Comparison of ENCODE assay signal across 8 cellular contexts in genomic region chr5:132411382-132411925, GRCh38. TPM values are rescaled to one million over a fixed set of nuclear protein-coding genes. Genes with fewer than 3 reads are reported as not detected.
A peak's percentile ranks its signal among the peaks of the same experiment; 100 is the strongest.
DNase-seq lines count a peak whose midpoint lies in the region; ATAC-seq and TF ChIP-seq lines count a peak whose summit lies in the region.

No MANE protein-coding gene starts in this region.

- in situ Hi-C loops in astrocyte of the cerebellum (cut with HindIII; ENCODE audit: low sequenced_read_pairs) = no loop called here

- no peak for TF ChIP-seq CTCF in astrocyte of the cerebellum (IDR thresholded peaks at IDR 0.05; ENCODE audit: low read depth, low read length, missing control alignments)

- H3K27ac Mint-ChIP-seq in stimulated activated naive CD8-positive, alpha-beta T cell treated with anti-CD3 and anti-CD28 coated beads, Interleukin-15, amount 100 ng/mL, for 72 hours = peak overlapping the region; percentile 93 to 99

- DNase-seq in NCI-H510A treated with DMSO at 0.1 percent for 48 hours (lab: John Stamatoyannopoulos, UW) = peak; percentile 17
- no peak for DNase-seq in NCI-H510A (lab: John Stamatoyannopoulos, UW)
- DNase-seq in M059J (ENCODE audit: low read depth) = peak; percentile 44
- no peak for DNase-seq in astrocyte of the cerebellum (ENCODE audit: low read depth)
- DNase-seq in kidney tubule cell (ENCODE audit: low spot score) = peak; percentile 84
- peak in 1 of 2 donors; percentile 50 for DNase-seq in stimulated activated naive CD8-positive, alpha-beta T cell treated with anti-CD3 and anti-CD28 coated beads, Interleukin-15, amount 100 ng/mL, for 72 hours
- DNase-seq in cerebellum (ENCODE audit: low spot score) = no peak

- H3K4me3 Mint-ChIP-seq in stimulated activated naive CD8-positive, alpha-beta T cell treated with anti-CD3 and anti-CD28 coated beads, Interleukin-15, amount 100 ng/mL, for 72 hours = peak overlapping the region; percentile 87 to 91

- peak overlapping the region; percentile 69 for H3K4me3 ChIP-seq in astrocyte of the cerebellum (ENCODE audit: low read depth, low read length)

- peaks cover 8 to 11% of the 10 kb centered on the region in 2 donors for H3K9me3 Mint-ChIP-seq in stimulated activated naive CD8-positive, alpha-beta T cell treated with anti-CD3 and anti-CD28 coated beads, Interleukin-15, amount 100 ng/mL, for 72 hours

- H3K4me1 Mint-ChIP-seq in stimulated activated naive CD8-positive, alpha-beta T cell treated with anti-CD3 and anti-CD28 coated beads, Interleukin-15, amount 100 ng/mL, for 72 hours = peaks cover 77% of the 10 kb centered on the region

- peak; percentile 47 for ATAC-seq in stimulated activated naive CD8-positive, alpha-beta T cell treated with anti-CD3 and anti-CD28 coated beads, Interleukin-15, amount 100 ng/mL, for 72 hours
- no peak for ATAC-seq in HG02938 (IDR thresholded peaks at IDR 0.05; ENCODE audit: unreplicated experiment)

- H3K27me3 Mint-ChIP-seq in stimulated activated naive CD8-positive, alpha-beta T cell treated with anti-CD3 and anti-CD28 coated beads, Interleukin-15, amount 100 ng/mL, for 72 hours = no peaks in the 10 kb centered on the region

RNA-seq across cellular contexts. Expression of gene SLC22A5, which starts 41.9 kb away (rescaled TPM):
- total RNA-seq in M059J (2014; rRNA removed; shearing (Covaris generic)) = 3.7 and 4.5 TPM in 2 replicates
- total RNA-seq in cerebellum = 10.4 TPM

Comparison
In these comparisons a context has a peak if more than half of its experiments do, and no peak if none do; other contexts are left out.
1. DNase-seq: peak in NCI-H510A treated with DMSO at 0.1 percent for 48 hours (single experiment), M059J (single experiment) and kidney tubule cell (single experiment); none in NCI-H510A (single experiment), astrocyte of the cerebellum (single experiment) and cerebellum (single experiment).